Comparison of ENCODE assay signal across 10 cellular contexts in genomic region chr13:20197361-20197834, GRCh38. TPM values are rescaled to one million over a fixed set of nuclear protein-coding genes. Genes with fewer than 3 reads are reported as not detected.
DNase-seq lines count a peak whose midpoint lies in the region; ATAC-seq and TF ChIP-seq lines count a peak whose summit lies in the region.
"Had no signal": no experiment of that assay in that cellular context is flagged by ENCODE, and none has a peak within 500 bp of the region (broad histone marks: within the 10 kb centered on the region; RNA-seq: fewer than 3 reads in every experiment).

No MANE protein-coding gene starts in this region.

- peak; percentile 81 for TF ChIP-seq RAD21 in Ishikawa (IDR thresholded peaks at IDR 0.05; ENCODE audit: low read depth)

- intact Hi-C loops in activated CD4-positive, alpha-beta memory T cell treated with anti-CD3 and anti-CD28 coated beads for 36 hours (cut with micrococcal nuclease): loop anchor here (2.0 kb wide), 2 partner anchors 21 to 215 kb away; no protein-coding TSS in a partner anchor
- intact Hi-C loops in esophagus muscularis mucosa (cut with DNase I): no loop called here

- DNase-seq in activated CD4-positive, alpha-beta memory T cell treated with anti-CD3 and anti-CD28 coated beads for 36 hours: no peak
- no peak for DNase-seq in activated CD4-positive, alpha-beta memory T cell treated with anti-CD3 and anti-CD28 coated beads, Interleukin-2, amount 10 ng/mL, durations not matched to agents 7 days and 5 days
- DNase-seq in SHP77 (lab: John Stamatoyannopoulos, UW) (peak; percentile 11 to 32), esophagus muscularis mucosa (ENCODE audit: extremely low spot score) (no peak)

- WGBS in esophagus muscularis mucosa: 13% methylated on average over 5 of the region's 5 CpGs

- POLR2A ChIA-PET in activated CD4-positive, alpha-beta memory T cell treated with anti-CD3 and anti-CD28 coated beads for 36 hours (lab: Charles Lee): no interaction called here
- POLR2A ChIA-PET in activated CD4-positive, alpha-beta memory T cell treated with anti-CD3 and anti-CD28 coated beads, Interleukin-2, amount 10 ng/mL, durations not matched to agents 7 days and 5 days (lab: Charles Lee): interaction anchor here (0.6 to 2.1 kb wide), 5 partner anchors 22 to 296 kb away, joined by 3 to 4 read pairs (median 3); no protein-coding TSS in a partner anchor

- peak overlapping the region; percentile 7 for H3K4me3 Mint-ChIP-seq in activated CD4-positive, alpha-beta memory T cell treated with anti-CD3 and anti-CD28 coated beads for 36 hours
- no peak overlapping the region for H3K4me3 Mint-ChIP-seq in activated CD4-positive, alpha-beta memory T cell treated with anti-CD3 and anti-CD28 coated beads, Interleukin-2, amount 10 ng/mL, durations not matched to agents 7 days and 5 days
- H3K4me3 Mint-ChIP-seq: dendritic cell treated with granulocyte-macrophage colony-stimulating factor and Interleukin-4, amounts not matched to agents 40 ng/mL and 50 ng/mL, for 4 days had no signal

- H3K36me3 ChIP-seq in esophagus muscularis mucosa (no peaks in the 10 kb centered on the region), neutrophil (no peaks in the 10 kb centered on the region)

- peaks cover 6% of the 10 kb centered on the region for H3K36me3 Mint-ChIP-seq in activated CD4-positive, alpha-beta memory T cell treated with anti-CD3 and anti-CD28 coated beads for 36 hours
- peaks cover 3% of the 10 kb centered on the region for H3K36me3 Mint-ChIP-seq in activated CD4-positive, alpha-beta memory T cell treated with anti-CD3 and anti-CD28 coated beads, Interleukin-2, amount 10 ng/mL, durations not matched to agents 7 days and 5 days (ENCODE audit: low read depth)

- peaks cover 36% of the 10 kb centered on the region for H3K27me3 Mint-ChIP-seq in activated CD4-positive, alpha-beta memory T cell treated with anti-CD3 and anti-CD28 coated beads for 36 hours
- H3K27me3 Mint-ChIP-seq in activated CD4-positive, alpha-beta memory T cell treated with anti-CD3 and anti-CD28 coated beads, Interleukin-2, amount 10 ng/mL, durations not matched to agents 7 days and 5 days: peaks cover 49% of the 10 kb centered on the region

- CTCF ChIA-PET in activated CD4-positive, alpha-beta memory T cell treated with anti-CD3 and anti-CD28 coated beads for 36 hours (lab: Charles Lee): interaction anchor here (0.6 to 4.1 kb wide), 30 partner anchors 11 to 728 kb away, joined by 3 to 47 read pairs (median 4); no protein-coding TSS in a partner anchor
- CTCF ChIA-PET in activated CD4-positive, alpha-beta memory T cell treated with anti-CD3 and anti-CD28 coated beads, Interleukin-2, amount 10 ng/mL, durations not matched to agents 7 days and 5 days (lab: Charles Lee): interaction anchor here (0.6 to 2.3 kb wide), 39 partner anchors 9 to 820 kb away, joined by 3 to 18 read pairs (median 4); partner anchors contain the start of genes GJA3 and IL17D

- H3K4me1 Mint-ChIP-seq in activated CD4-positive, alpha-beta memory T cell treated with anti-CD3 and anti-CD28 coated beads for 36 hours (ENCODE audit: low read depth): peaks cover 17% of the 10 kb centered on the region
- H3K4me1 Mint-ChIP-seq in activated CD4-positive, alpha-beta memory T cell treated with anti-CD3 and anti-CD28 coated beads, Interleukin-2, amount 10 ng/mL, durations not matched to agents 7 days and 5 days: peaks cover 22% of the 10 kb centered on the region

- no peak overlapping the region for H3K27ac ChIP-seq in esophagus muscularis mucosa (replicated peaks in 1 of 4)
- H3K27ac ChIP-seq in neutrophil: no peak overlapping the region

- H3K4me1 ChIP-seq in esophagus muscularis mucosa: peaks cover 14 to 22% (median 19%) of the 10 kb centered on the region in 4 donors
- H3K4me1 ChIP-seq in neutrophil (ENCODE audit: control insufficient read depth in 1 of 2, insufficient read depth in 1 of 2, low read depth in 1 of 2, low read length in 1 of 2): peaks cover 22 to 37% of the 10 kb centered on the region in 2 experiments

- peaks cover 6% of the 10 kb centered on the region for H3K9me3 Mint-ChIP-seq in activated CD4-positive, alpha-beta memory T cell treated with anti-CD3 and anti-CD28 coated beads for 36 hours
- peaks cover 2% of the 10 kb centered on the region for H3K9me3 Mint-ChIP-seq in activated CD4-positive, alpha-beta memory T cell treated with anti-CD3 and anti-CD28 coated beads, Interleukin-2, amount 10 ng/mL, durations not matched to agents 7 days and 5 days

- ATAC-seq in GM21381 (IDR thresholded peaks at IDR 0.05; ENCODE audit: unreplicated experiment) (no peak), GM21825 (IDR thresholded peaks at IDR 0.05; ENCODE audit: unreplicated experiment) (no peak)

- H3K4me3 ChIP-seq in esophagus muscularis mucosa (no peak overlapping the region), neutrophil (ENCODE audit: low read depth in 1 of 2, low read length in 1 of 2) (no peak overlapping the region)

- H3K9me3 ChIP-seq in esophagus muscularis mucosa (peaks cover 0 to 9% (median 6%) of the 10 kb centered on the region in 4 donors), neutrophil (no peaks in the 10 kb centered on the region)

- no peak for TF ChIP-seq POLR2A in esophagus muscularis mucosa (IDR thresholded peaks at IDR 0.05; ENCODE audit: low read depth)

- H3K27me3 ChIP-seq in esophagus muscularis mucosa (peaks cover 3 to 48% (median 29%) of the 10 kb centered on the region in 4 donors), neutrophil (peaks cover 50% of the 10 kb centered on the region)

- TF ChIP-seq EP300 in Ishikawa (IDR thresholded peaks at IDR 0.05; ENCODE audit: borderline replicate concordance) (no peak), esophagus muscularis mucosa (IDR thresholded peaks at IDR 0.05) (no peak)

- H3K27ac Mint-ChIP-seq in activated CD4-positive, alpha-beta memory T cell treated with anti-CD3 and anti-CD28 coated beads for 36 hours: no peak overlapping the region
- H3K27ac Mint-ChIP-seq in activated CD4-positive, alpha-beta memory T cell treated with anti-CD3 and anti-CD28 coated beads, Interleukin-2, amount 10 ng/mL, durations not matched to agents 7 days and 5 days: no peak overlapping the region
- H3K27ac Mint-ChIP-seq: dendritic cell treated with granulocyte-macrophage colony-stimulating factor and Interleukin-4, amounts not matched to agents 40 ng/mL and 50 ng/mL, for 4 days had no signal

- TF ChIP-seq CTCF in esophagus muscularis mucosa (IDR thresholded peaks at IDR 0.05) (peak; percentile 51 to 65 (median 58)), neutrophil (IDR thresholded peaks at IDR 0.05) (peak; percentile 52)

TF ChIP-seq in Ishikawa, 13 proteins besides CTCF, POLR2A, EP300 and RAD21:
- TF ChIP-seq CEBPB (IDR thresholded peaks at IDR 0.05) (no peak), EGR1 (IDR thresholded peaks at IDR 0.05) (no peak), ZBTB7A (IDR thresholded peaks at IDR 0.05; ENCODE audit: low read depth) (no peak), FOXM1 (IDR thresholded peaks at IDR 0.05; ENCODE audit: borderline replicate concordance, low read depth) (no peak), YY1 (IDR thresholded peaks at IDR 0.05; ENCODE audit: low read depth) (no peak), TAF1 (IDR thresholded peaks at IDR 0.05; ENCODE audit: low read depth) (no peak)

RNA-seq across cellular contexts. Expression of gene GJB2, which starts 4.7 kb away (rescaled TPM):
- 1 to 10 TPM; 5.0 to 5.1 TPM for total RNA-seq in activated CD4-positive, alpha-beta memory T cell treated with anti-CD3 and anti-CD28 coated beads for 36 hours
- total RNA-seq in activated CD4-positive, alpha-beta memory T cell treated with anti-CD3 and anti-CD28 coated beads, Interleukin-2, amount 10 ng/mL, durations not matched to agents 7 days and 5 days: 1 to 10 TPM; 5.6 to 5.8 TPM
- under 1 TPM in 2 of 4 donors, not detected in 2; 0.50 to 0.75 TPM for total RNA-seq in esophagus muscularis mucosa
- total RNA-seq: subcutaneous adipose tissue had no signal

RNA-seq across cellular contexts. Expression of gene GJB6, which starts 34.7 kb away (rescaled TPM):
- total RNA-seq in activated CD4-positive, alpha-beta memory T cell treated with anti-CD3 and anti-CD28 coated beads for 36 hours: 1 to 10 TPM; 1.9 to 2.4 TPM
- total RNA-seq in activated CD4-positive, alpha-beta memory T cell treated with anti-CD3 and anti-CD28 coated beads, Interleukin-2, amount 10 ng/mL, durations not matched to agents 7 days and 5 days: 1 to 10 TPM; 6.0 to 6.1 TPM
- total RNA-seq in esophagus muscularis mucosa: not detected
- total RNA-seq: subcutaneous adipose tissue had no signal

RNA-seq across cellular contexts. Expression of gene GJA3, which starts 36.5 kb away (rescaled TPM):
- total RNA-seq in activated CD4-positive, alpha-beta memory T cell treated with anti-CD3 and anti-CD28 coated beads for 36 hours: under 1 TPM; 0.14 to 0.29 TPM
- under 1 TPM; 0.13 to 0.23 TPM for total RNA-seq in activated CD4-positive, alpha-beta memory T cell treated with anti-CD3 and anti-CD28 coated beads, Interleukin-2, amount 10 ng/mL, durations not matched to agents 7 days and 5 days
- not detected for total RNA-seq in esophagus muscularis mucosa
- total RNA-seq: subcutaneous adipose tissue had no signal

Comparison
In these comparisons a context has a peak if more than half of its experiments do, and no peak if none do; other contexts are left out.
1. DNase-seq: peak in SHP77 (2 of 2); none in activated CD4-positive, alpha-beta memory T cell treated with anti-CD3 and anti-CD28 coated beads for 36 hours (single experiment), activated CD4-positive, alpha-beta memory T cell treated with anti-CD3 and anti-CD28 coated beads, Interleukin-2, amount 10 ng/mL, durations not matched to agents 7 days and 5 days (single experiment) and esophagus muscularis mucosa (single experiment).